1 cellular context compared by ENCODE assay signal in the genomic region with DNA sequence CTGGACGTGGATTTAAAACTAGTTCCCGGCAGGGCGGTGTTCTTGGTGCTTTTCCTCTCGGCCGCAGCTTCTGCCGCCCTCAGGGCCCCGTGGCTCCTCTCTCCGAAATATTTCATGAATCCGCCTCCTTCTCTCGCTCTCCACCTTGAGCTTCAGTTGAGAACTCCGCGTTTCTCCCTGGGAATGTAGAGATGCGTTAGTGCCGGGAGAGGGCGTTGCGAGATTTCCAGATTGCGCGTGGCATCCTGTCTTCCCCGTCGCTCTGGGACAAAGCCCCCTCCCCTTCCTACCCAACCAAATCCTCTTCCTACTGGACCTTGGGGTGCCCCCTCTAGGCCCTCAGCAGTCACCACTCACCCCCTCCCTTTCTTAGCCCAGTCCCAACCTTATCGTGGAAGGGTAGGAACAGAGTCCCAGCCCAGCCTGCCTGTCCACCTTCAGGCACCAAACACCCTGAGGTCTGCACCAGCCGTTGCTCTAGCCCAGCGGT.
A peak's percentile ranks its signal among the peaks of the same experiment; 100 is the strongest.
TF ChIP-seq lines count a peak whose summit lies in the region.

No MANE protein-coding gene starts in this region.

TF ChIP-seq in GM12878, 131 proteins besides CTCF, POLR2A, EP300 and RAD21 (continues in another document):
- peak; percentile 63; the same call in 1 of the 2 replicates for TF ChIP-seq SMARCA5 (IDR thresholded peaks at IDR 0.05)
- TF ChIP-seq GABPA (IDR thresholded peaks at IDR 0.05; ENCODE audit: low read depth): no peak
- TF ChIP-seq POLR2AphosphoS2 (IDR thresholded peaks at IDR 0.05; ENCODE audit: low read depth, low read length): no peak
- TF ChIP-seq ZNF622 (IDR thresholded peaks at IDR 0.05): no peak
- TF ChIP-seq, protein P1, sequence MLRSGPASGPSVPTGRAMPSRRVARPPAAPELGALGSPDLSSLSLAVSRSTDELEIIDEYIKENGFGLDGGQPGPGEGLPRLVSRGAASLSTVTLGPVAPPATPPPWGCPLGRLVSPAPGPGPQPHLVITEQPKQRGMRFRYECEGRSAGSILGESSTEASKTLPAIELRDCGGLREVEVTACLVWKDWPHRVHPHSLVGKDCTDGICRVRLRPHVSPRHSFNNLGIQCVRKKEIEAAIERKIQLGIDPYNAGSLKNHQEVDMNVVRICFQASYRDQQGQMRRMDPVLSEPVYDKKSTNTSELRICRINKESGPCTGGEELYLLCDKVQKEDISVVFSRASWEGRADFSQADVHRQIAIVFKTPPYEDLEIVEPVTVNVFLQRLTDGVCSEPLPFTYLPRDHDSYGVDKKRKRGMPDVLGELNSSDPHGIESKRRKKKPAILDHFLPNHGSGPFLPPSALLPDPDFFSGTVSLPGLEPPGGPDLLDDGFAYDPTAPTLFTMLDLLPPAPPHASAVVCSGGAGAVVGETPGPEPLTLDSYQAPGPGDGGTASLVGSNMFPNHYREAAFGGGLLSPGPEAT (IDR thresholded peaks at IDR 0.05; ENCODE audit: low read depth): no peak
- no peak for TF ChIP-seq POU2F2 (IDR thresholded peaks at IDR 0.05; ENCODE audit: borderline replicate concordance, low read depth, low read length)
- no peak for TF ChIP-seq NRF1 (conservative IDR thresholded peaks at IDR 0.05; ENCODE audit: low read depth, low read length)
- TF ChIP-seq ESRRA (IDR thresholded peaks at IDR 0.05; ENCODE audit: low read length): no peak
- TF ChIP-seq MEF2A (IDR thresholded peaks at IDR 0.05; ENCODE audit: insufficient read depth, low read depth, low read length): no peak
- no peak for TF ChIP-seq ZNF384 (IDR thresholded peaks at IDR 0.05; ENCODE audit: borderline replicate concordance, low read depth, low read length)
- TF ChIP-seq BACH1 (IDR thresholded peaks at IDR 0.05; ENCODE audit: borderline replicate concordance): 0 out of 2 replicates have a peak, but pooled peaks have one; percentile 40
- TF ChIP-seq IKZF2 (IDR thresholded peaks at IDR 0.05): peak; percentile 53 to 62; a peak in 3 of 4 replicates
- TF ChIP-seq MYB (IDR thresholded peaks at IDR 0.05; ENCODE audit: borderline replicate concordance, low read depth, low read length): no peak
- TF ChIP-seq ATF7 (IDR thresholded peaks at IDR 0.05; ENCODE audit: low read depth): no peak
- TF ChIP-seq SIX5 (IDR thresholded peaks at IDR 0.05; ENCODE audit: low read depth, low read length, severe bottlenecking): no peak
- TF ChIP-seq CBX5 (IDR thresholded peaks at IDR 0.05; ENCODE audit: low read depth): no peak
- TF ChIP-seq, protein P2, sequence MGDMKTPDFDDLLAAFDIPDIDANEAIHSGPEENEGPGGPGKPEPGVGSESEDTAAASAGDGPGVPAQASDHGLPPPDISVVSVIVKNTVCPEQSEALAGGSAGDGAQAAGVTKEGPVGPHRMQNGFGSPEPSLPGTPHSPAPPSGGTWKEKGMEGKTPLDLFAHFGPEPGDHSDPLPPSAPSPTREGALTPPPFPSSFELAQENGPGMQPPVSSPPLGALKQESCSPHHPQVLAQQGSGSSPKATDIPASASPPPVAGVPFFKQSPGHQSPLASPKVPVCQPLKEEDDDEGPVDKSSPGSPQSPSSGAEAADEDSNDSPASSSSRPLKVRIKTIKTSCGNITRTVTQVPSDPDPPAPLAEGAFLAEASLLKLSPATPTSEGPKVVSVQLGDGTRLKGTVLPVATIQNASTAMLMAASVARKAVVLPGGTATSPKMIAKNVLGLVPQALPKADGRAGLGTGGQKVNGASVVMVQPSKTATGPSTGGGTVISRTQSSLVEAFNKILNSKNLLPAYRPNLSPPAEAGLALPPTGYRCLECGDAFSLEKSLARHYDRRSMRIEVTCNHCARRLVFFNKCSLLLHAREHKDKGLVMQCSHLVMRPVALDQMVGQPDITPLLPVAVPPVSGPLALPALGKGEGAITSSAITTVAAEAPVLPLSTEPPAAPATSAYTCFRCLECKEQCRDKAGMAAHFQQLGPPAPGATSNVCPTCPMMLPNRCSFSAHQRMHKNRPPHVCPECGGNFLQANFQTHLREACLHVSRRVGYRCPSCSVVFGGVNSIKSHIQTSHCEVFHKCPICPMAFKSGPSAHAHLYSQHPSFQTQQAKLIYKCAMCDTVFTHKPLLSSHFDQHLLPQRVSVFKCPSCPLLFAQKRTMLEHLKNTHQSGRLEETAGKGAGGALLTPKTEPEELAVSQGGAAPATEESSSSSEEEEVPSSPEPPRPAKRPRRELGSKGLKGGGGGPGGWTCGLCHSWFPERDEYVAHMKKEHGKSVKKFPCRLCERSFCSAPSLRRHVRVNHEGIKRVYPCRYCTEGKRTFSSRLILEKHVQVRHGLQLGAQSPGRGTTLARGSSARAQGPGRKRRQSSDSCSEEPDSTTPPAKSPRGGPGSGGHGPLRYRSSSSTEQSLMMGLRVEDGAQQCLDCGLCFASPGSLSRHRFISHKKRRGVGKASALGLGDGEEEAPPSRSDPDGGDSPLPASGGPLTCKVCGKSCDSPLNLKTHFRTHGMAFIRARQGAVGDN (IDR thresholded peaks at IDR 0.05): peak; percentile 12; the same call in 1 of the 2 replicates
- TF ChIP-seq CHD2 (IDR thresholded peaks at IDR 0.05; ENCODE audit: borderline replicate concordance, low read depth, low read length): 0 out of 2 replicates have a peak, but pooled peaks have one; percentile 26
- TF ChIP-seq SMC3 (IDR thresholded peaks at IDR 0.05; ENCODE audit: borderline replicate concordance, low read length): peak; percentile 51; the same call in 1 of the 2 replicates
- no peak for TF ChIP-seq BCL11A (IDR thresholded peaks at IDR 0.05; ENCODE audit: low read depth, low read length)
- no peak for TF ChIP-seq YY1 (IDR thresholded peaks at IDR 0.05; ENCODE audit: low read depth, low read length)
- TF ChIP-seq EZH2 (IDR thresholded peaks at IDR 0.05; ENCODE audit: borderline replicate concordance, control insufficient read depth, low read depth, low read length): no peak
- TF ChIP-seq MTA2 (IDR thresholded peaks at IDR 0.05; ENCODE audit: low read depth): peak; percentile 47
- no peak for TF ChIP-seq RBBP5 (conservative IDR thresholded peaks at IDR 0.05)
- TF ChIP-seq HDAC6 (IDR thresholded peaks at IDR 0.05; ENCODE audit: unreplicated experiment): no peak
- TF ChIP-seq RELA (IDR thresholded peaks at IDR 0.05; ENCODE audit: borderline replicate concordance, partially characterized antibody): no peak
- no peak for TF ChIP-seq IRF4 (IDR thresholded peaks at IDR 0.05; ENCODE audit: low read depth, low read length)
- TF ChIP-seq RFX5 (IDR thresholded peaks at IDR 0.05; ENCODE audit: low read depth, low read length): no peak
- TF ChIP-seq, protein P3, sequence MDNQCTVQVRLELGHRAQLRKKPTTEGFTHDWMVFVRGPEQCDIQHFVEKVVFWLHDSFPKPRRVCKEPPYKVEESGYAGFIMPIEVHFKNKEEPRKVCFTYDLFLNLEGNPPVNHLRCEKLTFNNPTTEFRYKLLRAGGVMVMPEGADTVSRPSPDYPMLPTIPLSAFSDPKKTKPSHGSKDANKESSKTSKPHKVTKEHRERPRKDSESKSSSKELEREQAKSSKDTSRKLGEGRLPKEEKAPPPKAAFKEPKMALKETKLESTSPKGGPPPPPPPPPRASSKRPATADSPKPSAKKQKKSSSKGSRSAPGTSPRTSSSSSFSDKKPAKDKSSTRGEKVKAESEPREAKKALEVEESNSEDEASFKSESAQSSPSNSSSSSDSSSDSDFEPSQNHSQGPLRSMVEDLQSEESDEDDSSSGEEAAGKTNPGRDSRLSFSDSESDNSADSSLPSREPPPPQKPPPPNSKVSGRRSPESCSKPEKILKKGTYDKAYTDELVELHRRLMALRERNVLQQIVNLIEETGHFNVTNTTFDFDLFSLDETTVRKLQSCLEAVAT (IDR thresholded peaks at IDR 0.05): 0 out of 2 replicates have a peak, but pooled peaks have one; percentile 14
- TF ChIP-seq IKZF1 (conservative IDR thresholded peaks at IDR 0.05): peak; percentile 56
- TF ChIP-seq, protein P4, sequence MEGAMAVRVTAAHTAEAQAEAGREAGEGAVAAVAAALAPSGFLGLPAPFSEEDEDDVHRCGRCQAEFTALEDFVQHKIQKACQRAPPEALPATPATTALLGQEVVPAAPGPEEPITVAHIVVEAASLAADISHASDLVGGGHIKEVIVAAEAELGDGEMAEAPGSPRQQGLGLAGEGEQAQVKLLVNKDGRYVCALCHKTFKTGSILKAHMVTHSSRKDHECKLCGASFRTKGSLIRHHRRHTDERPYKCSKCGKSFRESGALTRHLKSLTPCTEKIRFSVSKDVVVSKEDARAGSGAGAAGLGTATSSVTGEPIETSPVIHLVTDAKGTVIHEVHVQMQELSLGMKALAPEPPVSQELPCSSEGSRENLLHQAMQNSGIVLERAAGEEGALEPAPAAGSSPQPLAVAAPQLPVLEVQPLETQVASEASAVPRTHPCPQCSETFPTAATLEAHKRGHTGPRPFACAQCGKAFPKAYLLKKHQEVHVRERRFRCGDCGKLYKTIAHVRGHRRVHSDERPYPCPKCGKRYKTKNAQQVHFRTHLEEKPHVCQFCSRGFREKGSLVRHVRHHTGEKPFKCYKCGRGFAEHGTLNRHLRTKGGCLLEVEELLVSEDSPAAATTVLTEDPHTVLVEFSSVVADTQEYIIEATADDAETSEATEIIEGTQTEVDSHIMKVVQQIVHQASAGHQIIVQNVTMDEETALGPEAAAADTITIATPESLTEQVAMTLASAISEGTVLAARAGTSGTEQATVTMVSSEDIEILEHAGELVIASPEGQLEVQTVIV (IDR thresholded peaks at IDR 0.05; ENCODE audit: borderline replicate concordance, partially characterized antibody): no peak
- TF ChIP-seq, protein P5, sequence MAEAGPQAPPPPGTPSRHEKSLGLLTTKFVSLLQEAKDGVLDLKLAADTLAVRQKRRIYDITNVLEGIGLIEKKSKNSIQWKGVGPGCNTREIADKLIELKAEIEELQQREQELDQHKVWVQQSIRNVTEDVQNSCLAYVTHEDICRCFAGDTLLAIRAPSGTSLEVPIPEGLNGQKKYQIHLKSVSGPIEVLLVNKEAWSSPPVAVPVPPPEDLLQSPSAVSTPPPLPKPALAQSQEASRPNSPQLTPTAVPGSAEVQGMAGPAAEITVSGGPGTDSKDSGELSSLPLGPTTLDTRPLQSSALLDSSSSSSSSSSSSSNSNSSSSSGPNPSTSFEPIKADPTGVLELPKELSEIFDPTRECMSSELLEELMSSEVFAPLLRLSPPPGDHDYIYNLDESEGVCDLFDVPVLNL (IDR thresholded peaks at IDR 0.05; ENCODE audit: low read depth, low read length): no peak
- no peak for TF ChIP-seq SRF (IDR thresholded peaks at IDR 0.05; ENCODE audit: low read depth in 2 of 2, low read length in 2 of 2)
- TF ChIP-seq, protein P6, sequence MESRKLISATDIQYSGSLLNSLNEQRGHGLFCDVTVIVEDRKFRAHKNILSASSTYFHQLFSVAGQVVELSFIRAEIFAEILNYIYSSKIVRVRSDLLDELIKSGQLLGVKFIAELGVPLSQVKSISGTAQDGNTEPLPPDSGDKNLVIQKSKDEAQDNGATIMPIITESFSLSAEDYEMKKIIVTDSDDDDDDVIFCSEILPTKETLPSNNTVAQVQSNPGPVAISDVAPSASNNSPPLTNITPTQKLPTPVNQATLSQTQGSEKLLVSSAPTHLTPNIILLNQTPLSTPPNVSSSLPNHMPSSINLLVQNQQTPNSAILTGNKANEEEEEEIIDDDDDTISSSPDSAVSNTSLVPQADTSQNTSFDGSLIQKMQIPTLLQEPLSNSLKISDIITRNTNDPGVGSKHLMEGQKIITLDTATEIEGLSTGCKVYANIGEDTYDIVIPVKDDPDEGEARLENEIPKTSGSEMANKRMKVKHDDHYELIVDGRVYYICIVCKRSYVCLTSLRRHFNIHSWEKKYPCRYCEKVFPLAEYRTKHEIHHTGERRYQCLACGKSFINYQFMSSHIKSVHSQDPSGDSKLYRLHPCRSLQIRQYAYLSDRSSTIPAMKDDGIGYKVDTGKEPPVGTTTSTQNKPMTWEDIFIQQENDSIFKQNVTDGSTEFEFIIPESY (IDR thresholded peaks at IDR 0.05): no peak
- no peak for TF ChIP-seq JUND (IDR thresholded peaks at IDR 0.05; ENCODE audit: low read depth, low read length)
- no peak for TF ChIP-seq KLF5 (IDR thresholded peaks at IDR 0.05; ENCODE audit: partially characterized antibody)
- TF ChIP-seq BRCA1 (IDR thresholded peaks at IDR 0.05; ENCODE audit: low read depth, low read length): no peak
- TF ChIP-seq HDGF (IDR thresholded peaks at IDR 0.05): no peak
- TF ChIP-seq, protein P7, sequence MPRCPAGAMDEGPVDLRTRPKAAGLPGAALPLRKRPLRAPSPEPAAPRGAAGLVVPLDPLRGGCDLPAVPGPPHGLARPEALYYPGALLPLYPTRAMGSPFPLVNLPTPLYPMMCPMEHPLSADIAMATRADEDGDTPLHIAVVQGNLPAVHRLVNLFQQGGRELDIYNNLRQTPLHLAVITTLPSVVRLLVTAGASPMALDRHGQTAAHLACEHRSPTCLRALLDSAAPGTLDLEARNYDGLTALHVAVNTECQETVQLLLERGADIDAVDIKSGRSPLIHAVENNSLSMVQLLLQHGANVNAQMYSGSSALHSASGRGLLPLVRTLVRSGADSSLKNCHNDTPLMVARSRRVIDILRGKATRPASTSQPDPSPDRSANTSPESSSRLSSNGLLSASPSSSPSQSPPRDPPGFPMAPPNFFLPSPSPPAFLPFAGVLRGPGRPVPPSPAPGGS (IDR thresholded peaks at IDR 0.05; ENCODE audit: borderline replicate concordance, insufficient read depth, low read depth, low read length, poor library complexity, severe bottlenecking): no peak
- TF ChIP-seq NR2C1 (IDR thresholded peaks at IDR 0.05): no peak
- TF ChIP-seq ASH2L (IDR thresholded peaks at IDR 0.05; ENCODE audit: borderline replicate concordance, low read depth): no peak
- no peak for TF ChIP-seq POLR2AphosphoS5 (IDR thresholded peaks at IDR 0.05; ENCODE audit: low read length)
- no peak for TF ChIP-seq SUZ12 (IDR thresholded peaks at IDR 0.05; ENCODE audit: unreplicated experiment)
- no peak for TF ChIP-seq ZNF24 (IDR thresholded peaks at IDR 0.05)
- TF ChIP-seq KDM1A (IDR thresholded peaks at IDR 0.05; ENCODE audit: borderline replicate concordance): no peak
